8 cellular contexts compared by ENCODE assay signal in genomic region chr20:1895674-1896496, GRCh38. TPM values are rescaled to one million over a fixed set of nuclear protein-coding genes. Genes with fewer than 3 reads are reported as not detected.
DNase-seq lines count a peak whose midpoint lies in the region; ATAC-seq and TF ChIP-seq lines count a peak whose summit lies in the region.

No MANE protein-coding gene starts in this region.

- H3K36me3 Mint-ChIP-seq in activated T-helper 17 cell treated with anti-CD3 and anti-CD28 coated beads, Interleukin-2, amount 50 U/mL, for 72 hours (ENCODE audit: low read depth): no peaks in the 10 kb centered on the region

- peak overlapping the region; percentile 36 for H3K4me3 Mint-ChIP-seq in activated T-helper 17 cell treated with anti-CD3 and anti-CD28 coated beads, Interleukin-2, amount 50 U/mL, for 72 hours

- H3K36me3 ChIP-seq in sigmoid colon: no peaks in the 10 kb centered on the region

- no peaks in the 10 kb centered on the region for H3K9me3 Mint-ChIP-seq in activated T-helper 17 cell treated with anti-CD3 and anti-CD28 coated beads, Interleukin-2, amount 50 U/mL, for 72 hours

- no peaks in the 10 kb centered on the region for H3K4me1 Mint-ChIP-seq in activated T-helper 17 cell treated with anti-CD3 and anti-CD28 coated beads, Interleukin-2, amount 50 U/mL, for 72 hours

- intact Hi-C loops in right cardiac atrium (cut with DNase I) (loop anchor here in 3 of 4 donors (2.0 to 10.0 kb wide), 4 partner anchors 41 to 94 kb away; no protein-coding TSS in a partner anchor), sigmoid colon (cut with DNase I) (loop anchor here (2.0 to 10.0 kb wide), 5 partner anchors 39 to 979 kb away; partner anchors contain the start of genes PTPRA and STK35)

- DNase-seq in HFF-Myc (ENCODE audit: extremely low read depth, low read depth) (no peak), right cardiac atrium (peak; percentile 70 to 78 (median 77)), sigmoid colon (peak; percentile 82), NCI-H2107 (lab: John Stamatoyannopoulos, UW) (no peak), NCI-H187 (lab: John Stamatoyannopoulos, UW) (no peak), NCI-H82 (lab: John Stamatoyannopoulos, UW) (no peak)

- TF ChIP-seq POLR2A in sigmoid colon (IDR thresholded peaks at IDR 0.05): no peak

- no peak for TF ChIP-seq EP300 in sigmoid colon (IDR thresholded peaks at IDR 0.05)

- no peak for ATAC-seq in activated T-helper 17 cell treated with anti-CD3 and anti-CD28 coated beads, Interleukin-2, amount 50 U/mL, for 72 hours (replicated peaks)
- ATAC-seq in right cardiac atrium (peak; percentile 38 to 39), HG02870 (IDR thresholded peaks at IDR 0.05; ENCODE audit: unreplicated experiment) (no peak)

- peak overlapping the region; percentile 60 for H3K4me3 ChIP-seq in HFF-Myc (replicated peaks; ENCODE audit: low read depth, low read length)
- H3K4me3 ChIP-seq in right cardiac atrium (ENCODE audit: low read length): peak overlapping the region; percentile 98
- peak overlapping the region; percentile 72 to 87 (median 76) for H3K4me3 ChIP-seq in sigmoid colon

- H3K27me3 ChIP-seq in right cardiac atrium (ENCODE audit: control insufficient read depth, insufficient read depth): no peaks in the 10 kb centered on the region
- no peaks in the 10 kb centered on the region for H3K27me3 ChIP-seq in sigmoid colon

- WGBS in right cardiac atrium: 17% methylated on average over 24 of the region's 24 CpGs
- 14 to 25% methylated on average over 24 of the region's 24 CpGs for WGBS in sigmoid colon, 2 donors

- H3K4me1 ChIP-seq in right cardiac atrium (ENCODE audit: control insufficient read depth, insufficient read depth, low read length) (peaks cover 8% of the 10 kb centered on the region), sigmoid colon (peaks cover 0 to 76% (median 66%) of the 10 kb centered on the region in 4 donors)

- H3K9me3 ChIP-seq in right cardiac atrium (ENCODE audit: control insufficient read depth, low read length) (no peaks in the 10 kb centered on the region), sigmoid colon (no peaks in the 10 kb centered on the region)

- peak overlapping the region; percentile 74 for H3K27ac ChIP-seq in right cardiac atrium (ENCODE audit: low read length)
- peak overlapping the region; percentile 93 to 94 (median 94) for H3K27ac ChIP-seq in sigmoid colon

- peaks cover 56% of the 10 kb centered on the region for H3K27me3 Mint-ChIP-seq in activated T-helper 17 cell treated with anti-CD3 and anti-CD28 coated beads, Interleukin-2, amount 50 U/mL, for 72 hours

- TF ChIP-seq CTCF in HFF-Myc (IDR thresholded peaks at IDR 0.05; ENCODE audit: low read depth, low read length, missing control alignments) (no peak), sigmoid colon (IDR thresholded peaks at IDR 0.05) (no peak)

- no peak overlapping the region for H3K27ac Mint-ChIP-seq in activated T-helper 17 cell treated with anti-CD3 and anti-CD28 coated beads, Interleukin-2, amount 50 U/mL, for 72 hours

RNA-seq across cellular contexts. Expression of gene SIRPA, which starts 0.7 kb away (rescaled TPM):
- total RNA-seq in activated T-helper 17 cell treated with anti-CD3 and anti-CD28 coated beads, Interleukin-2, amount 50 U/mL, for 72 hours: under 1 TPM in 1 of 2 donors, not detected in 1; 0.05 TPM
- total RNA-seq in right cardiac atrium: 10 to 100 TPM; 28.1 to 45.2 (median 34.7) TPM
- polyA plus RNA-seq in right cardiac atrium: 19.5 TPM
- 10 to 100 TPM; 16.3 to 25.5 (median 21.5) TPM for total RNA-seq in sigmoid colon
- polyA plus RNA-seq in sigmoid colon: 10 to 100 TPM in 2 of 3 donors, 1 to 10 TPM in 1; 8.4 to 14.3 (median 12.5) TPM

Comparison
In these comparisons a context has a peak if more than half of its experiments do, and no peak if none do; other contexts are left out.
1. DNase-seq: peak in right cardiac atrium (3 of 3) and sigmoid colon (single experiment); none in HFF-Myc (single experiment), NCI-H2107 (single experiment), NCI-H187 (0 of 2) and NCI-H82 (single experiment).
2. ATAC-seq: peak in right cardiac atrium (2 of 2); none in activated T-helper 17 cell treated with anti-CD3 and anti-CD28 coated beads, Interleukin-2, amount 50 U/mL, for 72 hours (single experiment) and HG02870 (single experiment).
3. RNA of gene SIRPA, which starts 0.7 kb away (total RNA-seq): 28.1 to 45.2 TPM in right cardiac atrium and 16.3 to 25.5 TPM in sigmoid colon; 0.05 TPM in activated T-helper 17 cell treated with anti-CD3 and anti-CD28 coated beads, Interleukin-2, amount 50 U/mL, for 72 hours; every median in the first group is over 10 times any median in the second.
4. Peak in every context shown above with its lines, with median percentiles within 50 percentile points of each other: H3K4me3 ChIP-seq.